1 cellular context compared by ENCODE assay signal in genomic region chr4:173370477-173371291, GRCh38.
A peak's percentile ranks its signal among the peaks of the same experiment; 100 is the strongest.
TF ChIP-seq lines count a peak whose summit lies in the region.

SAP30 (plus strand) TSS chr4:173370954; CDS start chr4:173371183, 229 bp downstream.

TF ChIP-seq in K562, 482 proteins besides CTCF, POLR2A, EP300 and RAD21 (continued from another document):
- TF ChIP-seq ZNF407 (IDR thresholded peaks at IDR 0.05; ENCODE audit: low read depth) (no peak), ARID2 (IDR thresholded peaks at IDR 0.05) (no peak), ZNF197 (CRISPR knock-in tag; IDR thresholded peaks at IDR 0.05; ENCODE audit: low read depth) (0 out of 2 replicates have a peak, but pooled peaks have one; percentile 33), SMARCC2 (IDR thresholded peaks at IDR 0.05; ENCODE audit: low read depth) (no peak), CBX8 (IDR thresholded peaks at IDR 0.05; ENCODE audit: borderline replicate concordance, extremely low read depth, low read depth, low read length, poor library complexity, severe bottlenecking) (no peak), PHB2 (IDR thresholded peaks at IDR 0.05; ENCODE audit: low read depth) (no peak)
